Comparison of ENCODE assay signal across 20 cellular contexts in genomic region chr6:20292905-20293304, GRCh38.
DNase-seq lines count a peak whose midpoint lies in the region; ATAC-seq and TF ChIP-seq lines count a peak whose summit lies in the region.
"Had no signal": no experiment of that assay in that cellular context is flagged by ENCODE, and none has a peak within 500 bp of the region (broad histone marks: within the 10 kb centered on the region; RNA-seq: fewer than 3 reads in every experiment).

No MANE protein-coding gene starts in this region.

- H3K27me3 Mint-ChIP-seq in CD8-positive, alpha-beta T cell (ENCODE audit: low read depth): no peaks in the 10 kb centered on the region
- H3K27me3 Mint-ChIP-seq in central memory CD8-positive, alpha-beta T cell: no peaks in the 10 kb centered on the region
- peaks cover 5% of the 10 kb centered on the region for H3K27me3 Mint-ChIP-seq in nephron progenitor cell (ENCODE audit: low read depth, poor library complexity)

- intact Hi-C loops in CD8-positive, alpha-beta T cell (cut with DNase I, micrococcal nuclease): loop anchor here (2.0 to 10.0 kb wide), 4 partner anchors 74 to 1302 kb away; partner anchors contain the start of genes E2F3 (in 1 of the 2) and SOX4 (in 1 of the 2)

- no peaks in the 10 kb centered on the region for H3K9me3 ChIP-seq in CD8-positive, alpha-beta T cell (ENCODE audit: low read length)

- no peak overlapping the region for H3K27ac Mint-ChIP-seq in CD8-positive, alpha-beta T cell
- peak overlapping the region; percentile 68 for H3K27ac Mint-ChIP-seq in central memory CD8-positive, alpha-beta T cell (ENCODE audit: low read depth)
- H3K27ac Mint-ChIP-seq in nephron progenitor cell: no peak overlapping the region

- no peaks in the 10 kb centered on the region for H3K9me3 Mint-ChIP-seq in CD8-positive, alpha-beta T cell
- H3K9me3 Mint-ChIP-seq in central memory CD8-positive, alpha-beta T cell: no peaks in the 10 kb centered on the region
- H3K9me3 Mint-ChIP-seq in nephron progenitor cell: no peaks in the 10 kb centered on the region

- peak; percentile 44 to 73 for ATAC-seq in activated CD4-positive, CD25-positive, alpha-beta regulatory T cell treated with anti-CD3 and anti-CD28 coated beads, Interleukin-2, amount 50 U/mL, for 24 hours
- ATAC-seq in CD8-positive, alpha-beta T cell: peak; percentile 56
- ATAC-seq in central memory CD8-positive, alpha-beta T cell (replicated peaks; ENCODE audit: extremely low read depth, poor library complexity, severe bottlenecking): peak; percentile 73

- TF ChIP-seq CTCF in CD8-positive, alpha-beta T cell (IDR thresholded peaks at IDR 0.05): no peak
- no peak for TF ChIP-seq CTCF in nephron progenitor cell (IDR thresholded peaks at IDR 0.05)

- H3K4me1 Mint-ChIP-seq in CD8-positive, alpha-beta T cell (ENCODE audit: low read depth): peaks cover 24% of the 10 kb centered on the region
- peaks cover 33% of the 10 kb centered on the region for H3K4me1 Mint-ChIP-seq in central memory CD8-positive, alpha-beta T cell
- peaks cover 5% of the 10 kb centered on the region for H3K4me1 Mint-ChIP-seq in nephron progenitor cell

- no peak overlapping the region for H3K27ac ChIP-seq in CD8-positive, alpha-beta T cell (ENCODE audit: low read depth, low read length)

- POLR2A ChIA-PET in CD8-positive, alpha-beta T cell (lab: Charles Lee): interaction anchor here (1.1 to 1.4 kb wide), 2 partner anchors 27 to 112 kb away, joined by 6 read pairs; no protein-coding TSS in a partner anchor

- H3K4me3 ChIP-seq in CD8-positive, alpha-beta T cell (ENCODE audit: low read depth, low read length): no peak overlapping the region
- H3K4me3 ChIP-seq: K562 had no signal

- H3K4me3 Mint-ChIP-seq in CD8-positive, alpha-beta T cell: no peak overlapping the region
- no peak overlapping the region for H3K4me3 Mint-ChIP-seq in central memory CD8-positive, alpha-beta T cell
- H3K4me3 Mint-ChIP-seq in nephron progenitor cell: no peak overlapping the region

- H3K36me3 ChIP-seq in CD8-positive, alpha-beta T cell (ENCODE audit: insufficient read depth, low read length): no peaks in the 10 kb centered on the region

- H3K27me3 ChIP-seq in CD8-positive, alpha-beta T cell (ENCODE audit: insufficient read depth, low read length): no peaks in the 10 kb centered on the region

- H3K4me1 ChIP-seq in CD8-positive, alpha-beta T cell (ENCODE audit: insufficient read depth, low read length): peaks cover 13% of the 10 kb centered on the region

- DNase-seq in activated CD4-positive, CD25-positive, alpha-beta regulatory T cell treated with anti-CD3 and anti-CD28 coated beads, Interleukin-2, amount 50 U/mL, for 72 hours: no peak
- DNase-seq in CD8-positive, alpha-beta T cell: no peak
- DNase-seq in NCI-H82 (lab: John Stamatoyannopoulos, UW) (peak; percentile 75), NCI-H2107 (lab: John Stamatoyannopoulos, UW) (no peak), KG1 (lab: John Stamatoyannopoulos, UW) (no peak), nephron progenitor cell (no peak)
- no peak for DNase-seq in central memory CD8-positive, alpha-beta T cell (ENCODE audit: low spot score in 2 of 2)
- DNase-seq: AML-193, C1 segment of cervical spinal cord, DMS79 treated with DMSO at 0.1 percent for 48 hours, H7, NCI-H1092 treated with DMSO at 0.1 percent for 48 hours, NCI-H1436 treated with DMSO at 0.1 percent for 48 hours, NCI-H1930, NCI-H2227 treated with DMSO at 0.1 percent for 48 hours, NCI-H510A, RPMI8226, SHP77 had no signal

- no peaks in the 10 kb centered on the region for H3K36me3 Mint-ChIP-seq in CD8-positive, alpha-beta T cell
- H3K36me3 Mint-ChIP-seq in central memory CD8-positive, alpha-beta T cell (ENCODE audit: insufficient read depth): no peaks in the 10 kb centered on the region
- no peaks in the 10 kb centered on the region for H3K36me3 Mint-ChIP-seq in nephron progenitor cell (ENCODE audit: low read depth)

- CTCF ChIA-PET in CD8-positive, alpha-beta T cell (lab: Charles Lee): interaction anchor here (0.7 to 5.3 kb wide), 13 partner anchors 10 to 244 kb away, joined by 3 to 48 read pairs (median 4); no protein-coding TSS in a partner anchor
